ENCODE assay signal across 32 cellular contexts in genomic region chr12:53290661-53291060, GRCh38. TPM values are rescaled to one million over a fixed set of nuclear protein-coding genes. Genes with fewer than 3 reads are reported as not detected.
A peak's percentile ranks its signal among the peaks of the same experiment; 100 is the strongest.
DNase-seq lines count a peak whose midpoint lies in the region; ATAC-seq lines count a peak whose summit lies in the region.
"Had no signal": no experiment of that assay in that cellular context is flagged by ENCODE, and none has a peak within 500 bp of the region (broad histone marks: within the 10 kb centered on the region; RNA-seq: fewer than 3 reads in every experiment).

No MANE protein-coding gene starts in this region.

- peak overlapping the region; percentile 61 for H2AFZ ChIP-seq in GM23248
- H2AFZ ChIP-seq in mesenchymal stem cell (ENCODE audit: low read depth, low read length) = no peak overlapping the region
- H2AFZ ChIP-seq: hepatocyte had no signal

- H3K27ac ChIP-seq in GM23248 = peak overlapping the region; percentile 77
- H3K27ac ChIP-seq in mesenchymal stem cell (ENCODE audit: low read length, poor library complexity, severe bottlenecking) = no peak overlapping the region
- H3K27ac ChIP-seq: BLaER1, body of pancreas, hepatocyte, vagina had no signal

- peak overlapping the region; percentile 42 for H3K4me2 ChIP-seq in GM23248 (ENCODE audit: unreplicated experiment)
- H3K4me2 ChIP-seq in mesenchymal stem cell (ENCODE audit: low read length, poor library complexity, severe bottlenecking) = no peak overlapping the region
- H3K4me2 ChIP-seq: BLaER1, hepatocyte had no signal

- H2AK5ac ChIP-seq in mesenchymal stem cell (ENCODE audit: low read length, severe bottlenecking) = no peak overlapping the region

- H3K36me3 ChIP-seq in GM23248 (ENCODE audit: low read depth) (no peaks in the 10 kb centered on the region), mesenchymal stem cell (ENCODE audit: control insufficient read depth in 1 of 2, insufficient read depth in 2 of 2, low read depth in 1 of 2, low read length in 2 of 2) (peaks cover 16 to 25% of the 10 kb centered on the region in 2 experiments)
- H3K36me3 ChIP-seq: vagina had no signal

- H3K27ac Mint-ChIP-seq in activated T-cell treated with anti-CD3 and anti-CD28 coated beads, Interleukin-2, amount 50 U/mL, for 24 hours = peak overlapping the region; percentile 80
- peak overlapping the region; percentile 77 for H3K27ac Mint-ChIP-seq in activated naive CD8-positive, alpha-beta T cell treated with anti-CD3 and anti-CD28 coated beads for 36 hours
- H3K27ac Mint-ChIP-seq: activated naive CD8-positive, alpha-beta T cell treated with anti-CD3 and anti-CD28 coated beads, Interleukin-2, amount 10 ng/mL, durations not matched to agents 7 days and 5 days; naive thymus-derived CD4-positive, alpha-beta T cell; T-cell had no signal

- H2BK12ac ChIP-seq in mesenchymal stem cell (ENCODE audit: low read length in 2 of 2) = no peak overlapping the region

- H3K9me3 ChIP-seq in GM23248 (ENCODE audit: low read depth) (no peaks in the 10 kb centered on the region), mesenchymal stem cell (ENCODE audit: control insufficient read depth, low read length) (no peaks in the 10 kb centered on the region)
- H3K9me3 ChIP-seq: BLaER1, body of pancreas, vagina had no signal

- H2BK120ac ChIP-seq in mesenchymal stem cell (ENCODE audit: low read depth, low read length) = no peak overlapping the region

- no peak overlapping the region for H4K91ac ChIP-seq in mesenchymal stem cell (ENCODE audit: low read length)

- peaks cover 26% of the 10 kb centered on the region for H3K4me1 ChIP-seq in GM23248 (ENCODE audit: insufficient read depth)
- H3K4me1 ChIP-seq in mesenchymal stem cell (ENCODE audit: control insufficient read depth, insufficient read depth, low read depth, low read length) = peaks cover 9% of the 10 kb centered on the region

- no peak overlapping the region for H2BK5ac ChIP-seq in mesenchymal stem cell (ENCODE audit: low read depth, low read length, poor library complexity, severe bottlenecking)

- H3K4me3 Mint-ChIP-seq in activated T-cell treated with anti-CD3 and anti-CD28 coated beads, Interleukin-2, amount 50 U/mL, for 24 hours = no peak overlapping the region
- no peak overlapping the region for H3K4me3 Mint-ChIP-seq in activated T-cell treated with anti-CD3 and anti-CD28 coated beads, Interleukin-2, amount 50 U/mL, for 4 hours
- no peak overlapping the region for H3K4me3 Mint-ChIP-seq in activated naive CD8-positive, alpha-beta T cell treated with anti-CD3 and anti-CD28 coated beads for 36 hours
- H3K4me3 Mint-ChIP-seq: activated naive CD8-positive, alpha-beta T cell treated with anti-CD3 and anti-CD28 coated beads, Interleukin-2, amount 10 ng/mL, durations not matched to agents 7 days and 5 days; naive thymus-derived CD4-positive, alpha-beta T cell; T-cell had no signal

- no peaks in the 10 kb centered on the region for H3K9me2 ChIP-seq in GM23248 (ENCODE audit: insufficient read depth)

- peaks cover 3% of the 10 kb centered on the region for H3K79me2 ChIP-seq in GM23248 (ENCODE audit: insufficient read depth)

- in situ Hi-C loops in GM23248 (cut with MboI) = no loop called here

- no peaks in the 10 kb centered on the region for H3K27me3 ChIP-seq in GM23248 (replicated peaks; ENCODE audit: insufficient read depth)
- H3K27me3 ChIP-seq in mesenchymal stem cell (ENCODE audit: control insufficient read depth in 1 of 2, insufficient read depth in 1 of 2, low read length in 2 of 2) = no peaks in the 10 kb centered on the region
- H3K27me3 ChIP-seq: BLaER1, body of pancreas, hepatocyte, vagina had no signal

- no peak overlapping the region for H3K14ac ChIP-seq in mesenchymal stem cell (ENCODE audit: low read length in 2 of 2)

- no peaks in the 10 kb centered on the region for H3K9me3 Mint-ChIP-seq in activated T-cell treated with anti-CD3 and anti-CD28 coated beads, Interleukin-2, amount 50 U/mL, for 24 hours
- no peaks in the 10 kb centered on the region for H3K9me3 Mint-ChIP-seq in activated T-cell treated with anti-CD3 and anti-CD28 coated beads, Interleukin-2, amount 50 U/mL, for 4 hours
- no peaks in the 10 kb centered on the region for H3K9me3 Mint-ChIP-seq in activated naive CD8-positive, alpha-beta T cell treated with anti-CD3 and anti-CD28 coated beads for 36 hours
- H3K9me3 Mint-ChIP-seq: activated naive CD8-positive, alpha-beta T cell treated with anti-CD3 and anti-CD28 coated beads, Interleukin-2, amount 10 ng/mL, durations not matched to agents 7 days and 5 days; naive thymus-derived CD4-positive, alpha-beta T cell; T-cell had no signal

- no peak overlapping the region for H2BK15ac ChIP-seq in mesenchymal stem cell (ENCODE audit: low read depth, poor library complexity, severe bottlenecking)

- peaks cover 99% of the 10 kb centered on the region for H3K36me3 Mint-ChIP-seq in activated T-cell treated with anti-CD3 and anti-CD28 coated beads, Interleukin-2, amount 50 U/mL, for 24 hours (ENCODE audit: low read depth)
- no peaks in the 10 kb centered on the region for H3K36me3 Mint-ChIP-seq in activated T-cell treated with anti-CD3 and anti-CD28 coated beads, Interleukin-2, amount 50 U/mL, for 4 hours (ENCODE audit: insufficient read depth)
- H3K36me3 Mint-ChIP-seq in activated naive CD8-positive, alpha-beta T cell treated with anti-CD3 and anti-CD28 coated beads for 36 hours = peaks cover 61% of the 10 kb centered on the region

- ATAC-seq in activated T-cell treated with anti-CD3 and anti-CD28 coated beads, Interleukin-2, amount 50 U/mL, for 4 hours = no peak
- ATAC-seq in GM21381 (IDR thresholded peaks at IDR 0.05; ENCODE audit: unreplicated experiment) (no peak), HG03378 (IDR thresholded peaks at IDR 0.05; ENCODE audit: unreplicated experiment) (no peak)
- ATAC-seq: body of pancreas; GM12878; naive thymus-derived CD4-positive, alpha-beta T cell; T-cell had no signal

- peak; percentile 49 for DNase-seq in activated T-cell treated with anti-CD3 and anti-CD28 coated beads, Interleukin-2, amount 50 U/mL, for 24 hours
- DNase-seq in activated T-cell treated with anti-CD3 and anti-CD28 coated beads, Interleukin-2, amount 50 U/mL, for 4 hours = no peak
- peak; percentile 61 for DNase-seq in GM23248
- no peak for DNase-seq in activated naive CD8-positive, alpha-beta T cell treated with anti-CD3 and anti-CD28 coated beads for 36 hours
- DNase-seq in mesenchymal stem cell = no peak
- no peak for DNase-seq in stimulated activated naive CD4-positive, alpha-beta T cell (lab: John Stamatoyannopoulos, UW)
- DNase-seq: ACHN; activated CD8-positive, alpha-beta memory T cell treated with anti-CD3 and anti-CD28 coated beads, Interleukin-2, amount 50 U/mL, for 48 hours; activated naive CD8-positive, alpha-beta T cell treated with anti-CD3 and anti-CD28 coated beads, Interleukin-2, amount 10 ng/mL, durations not matched to agents 7 days and 5 days; body of pancreas; DMS79; effector CD4-positive, alpha-beta T cell; foreskin melanocyte; Karpas-422; mesendoderm; MV-4-11; naive thymus-derived CD4-positive, alpha-beta T cell; NCI-H146; NCI-H524 treated with DMSO at 0.1 percent for 48 hours; small intestine; stimulated activated naive CD4-positive, alpha-beta T cell treated with Interleukin-2 at 50 U/mL for 16 hours; T-cell had no signal

- H4K20me1 ChIP-seq in GM23248 (ENCODE audit: insufficient read depth) = no peaks in the 10 kb centered on the region
- H4K20me1 ChIP-seq: BLaER1 had no signal

- H3K9ac ChIP-seq in GM23248 = peak overlapping the region; percentile 51
- H3K9ac ChIP-seq in mesenchymal stem cell (ENCODE audit: low read length) = peak overlapping the region; percentile 46
- H3K9ac ChIP-seq: BLaER1 had no signal

- WGBS in GM23248 (ENCODE audit: low coverage in 1 of 2, low lambda C conversion rate in 2 of 2, missing lambda C conversion rate in 2 of 2), 2 experiments = 71 to 74% methylated on average over 9 of the region's 9 CpGs
- WGBS in mesenchymal stem cell = 90% methylated on average over 7 of the region's 9 CpGs

- H3K4me3 ChIP-seq in GM23248 = no peak overlapping the region
- no peak overlapping the region for H3K4me3 ChIP-seq in mesenchymal stem cell (ENCODE audit: insufficient read depth in 1 of 2, low read depth in 1 of 2, low read length in 2 of 2)
- H3K4me3 ChIP-seq: BLaER1, body of pancreas, GM12878, hepatocyte, vagina had no signal

- H3F3A ChIP-seq in GM23248 (ENCODE audit: insufficient read depth) = peaks cover 30% of the 10 kb centered on the region

- peaks cover 3% of the 10 kb centered on the region for H3K79me1 ChIP-seq in mesenchymal stem cell (replicated peaks; ENCODE audit: low read length, poor library complexity, severe bottlenecking)

- no peak overlapping the region for H4K8ac ChIP-seq in mesenchymal stem cell (ENCODE audit: low read length)

- H3K4me1 Mint-ChIP-seq in activated T-cell treated with anti-CD3 and anti-CD28 coated beads, Interleukin-2, amount 50 U/mL, for 24 hours (ENCODE audit: low read depth) = peaks cover 28% of the 10 kb centered on the region
- H3K4me1 Mint-ChIP-seq in activated T-cell treated with anti-CD3 and anti-CD28 coated beads, Interleukin-2, amount 50 U/mL, for 4 hours (ENCODE audit: low read depth) = peaks cover 26% of the 10 kb centered on the region
- peaks cover 28% of the 10 kb centered on the region for H3K4me1 Mint-ChIP-seq in activated naive CD8-positive, alpha-beta T cell treated with anti-CD3 and anti-CD28 coated beads for 36 hours

- no peak overlapping the region for H3K4ac ChIP-seq in mesenchymal stem cell (ENCODE audit: low read depth in 1 of 2, low read length in 2 of 2)

- H3K27me3 Mint-ChIP-seq in activated T-cell treated with anti-CD3 and anti-CD28 coated beads, Interleukin-2, amount 50 U/mL, for 24 hours = no peaks in the 10 kb centered on the region
- H3K27me3 Mint-ChIP-seq in activated T-cell treated with anti-CD3 and anti-CD28 coated beads, Interleukin-2, amount 50 U/mL, for 4 hours (ENCODE audit: low read depth) = no peaks in the 10 kb centered on the region
- H3K27me3 Mint-ChIP-seq in activated naive CD8-positive, alpha-beta T cell treated with anti-CD3 and anti-CD28 coated beads for 36 hours = no peaks in the 10 kb centered on the region
- H3K27me3 Mint-ChIP-seq: activated naive CD8-positive, alpha-beta T cell treated with anti-CD3 and anti-CD28 coated beads, Interleukin-2, amount 10 ng/mL, durations not matched to agents 7 days and 5 days; naive thymus-derived CD4-positive, alpha-beta T cell; T-cell had no signal

- H3K18ac ChIP-seq in mesenchymal stem cell (ENCODE audit: low read depth in 1 of 2, low read length in 2 of 2) = no peak overlapping the region

- H3K23ac ChIP-seq in mesenchymal stem cell (ENCODE audit: low read length in 2 of 2) = no peak overlapping the region

RNA-seq across cellular contexts. Expression of gene PFDN5, which starts 4.7 kb away (rescaled TPM):
- 100 to 1,000 TPM; 393 to 403 (median 400) TPM for total RNA-seq in activated T-cell treated with anti-CD3 and anti-CD28 coated beads, Interleukin-2, amount 50 U/mL, for 4 hours
- total RNA-seq in GM23248 (2014; rRNA removed; shearing (Covaris generic)) = 380 and 393 TPM in 2 replicates
- 609 and 625 TPM in 2 replicates for polyA plus RNA-seq in GM23248 (2016; fragmentation: Nextera tagmentation; extraction: Ambion mirVana)
- total RNA-seq in activated naive CD8-positive, alpha-beta T cell treated with anti-CD3 and anti-CD28 coated beads for 36 hours = 100 to 1,000 TPM; 309 to 321 TPM
- polyA plus RNA-seq in mesenchymal stem cell (2013, experiment 1 of 2) = 447 TPM
- 458 TPM for polyA plus RNA-seq in mesenchymal stem cell (2013, experiment 2 of 2)

RNA-seq across cellular contexts. Expression of gene MYG1, which starts 8.8 kb away (rescaled TPM):
- total RNA-seq in activated T-cell treated with anti-CD3 and anti-CD28 coated beads, Interleukin-2, amount 50 U/mL, for 4 hours = 100 to 1,000 TPM; 121 to 149 (median 128) TPM
- total RNA-seq in GM23248 (2014; rRNA removed; shearing (Covaris generic)) = 39.6 and 48.9 TPM in 2 replicates
- 47.8 and 52.4 TPM in 2 replicates for polyA plus RNA-seq in GM23248 (2016; fragmentation: Nextera tagmentation; extraction: Ambion mirVana)
- 10 to 100 TPM; 73.4 to 79.7 TPM for total RNA-seq in activated naive CD8-positive, alpha-beta T cell treated with anti-CD3 and anti-CD28 coated beads for 36 hours
- polyA plus RNA-seq in mesenchymal stem cell (2013, experiment 1 of 2) = 78.3 TPM
- 77.9 TPM for polyA plus RNA-seq in mesenchymal stem cell (2013, experiment 2 of 2)

RNA-seq across cellular contexts. Expression of gene ESPL1, which starts 22.6 kb away (rescaled TPM):
- 10 to 100 TPM; 19.9 to 21.9 (median 20.0) TPM for total RNA-seq in activated T-cell treated with anti-CD3 and anti-CD28 coated beads, Interleukin-2, amount 50 U/mL, for 4 hours
- 5.6 and 8.5 TPM in 2 replicates for total RNA-seq in GM23248 (2014; rRNA removed; shearing (Covaris generic))
- 2.0 and 3.3 TPM in 2 replicates for polyA plus RNA-seq in GM23248 (2016; fragmentation: Nextera tagmentation; extraction: Ambion mirVana)
- 10 to 100 TPM; 66.3 to 67.7 TPM for total RNA-seq in activated naive CD8-positive, alpha-beta T cell treated with anti-CD3 and anti-CD28 coated beads for 36 hours
- polyA plus RNA-seq in mesenchymal stem cell (2013, experiment 1 of 2) = 1.2 TPM
- polyA plus RNA-seq in mesenchymal stem cell (2013, experiment 2 of 2) = 1.2 TPM
- total RNA-seq: body of pancreas had no signal
- polyA plus RNA-seq: naive thymus-derived CD4-positive, alpha-beta T cell had no signal

RNA-seq across cellular contexts. Expression of gene AAAS, which starts 30.7 kb away (rescaled TPM):
- 10 to 100 TPM; 84.6 to 95.9 (median 91.2) TPM for total RNA-seq in activated T-cell treated with anti-CD3 and anti-CD28 coated beads, Interleukin-2, amount 50 U/mL, for 4 hours
- total RNA-seq in GM23248 (2014; rRNA removed; shearing (Covaris generic)) = 63.4 and 72.0 TPM in 2 replicates
- 46.6 and 49.7 TPM in 2 replicates for polyA plus RNA-seq in GM23248 (2016; fragmentation: Nextera tagmentation; extraction: Ambion mirVana)
- total RNA-seq in activated naive CD8-positive, alpha-beta T cell treated with anti-CD3 and anti-CD28 coated beads for 36 hours = 10 to 100 TPM; 79.9 to 86.4 TPM
- polyA plus RNA-seq in mesenchymal stem cell (2013, experiment 1 of 2) = 33.4 TPM
- 32.3 TPM for polyA plus RNA-seq in mesenchymal stem cell (2013, experiment 2 of 2)

RNA-seq across cellular contexts. Expression of gene SP7, which starts 45.5 kb away (rescaled TPM):
- not detected for total RNA-seq in activated T-cell treated with anti-CD3 and anti-CD28 coated beads, Interleukin-2, amount 50 U/mL, for 4 hours
- not detected in 2 replicates for total RNA-seq in GM23248 (2014; rRNA removed; shearing (Covaris generic))
- polyA plus RNA-seq in GM23248 (2016; fragmentation: Nextera tagmentation; extraction: Ambion mirVana) = not detected in 2 replicates
- not detected for total RNA-seq in activated naive CD8-positive, alpha-beta T cell treated with anti-CD3 and anti-CD28 coated beads for 36 hours
- 0.01 TPM for polyA plus RNA-seq in mesenchymal stem cell (2013, experiment 1 of 2)
- polyA plus RNA-seq in mesenchymal stem cell (2013, experiment 2 of 2) = not detected
- total RNA-seq: activated naive CD8-positive, alpha-beta T cell treated with anti-CD3 and anti-CD28 coated beads, Interleukin-2, amount 10 ng/mL, durations not matched to agents 7 days and 5 days; body of pancreas; cerebellum; GM12878; H4; left lobe of liver; naive thymus-derived CD4-positive, alpha-beta T cell; omental fat pad; vagina had no signal
- polyA plus RNA-seq: small intestine had no signal

Comparison
In these comparisons a context has a peak if more than half of its experiments do, and no peak if none do; other contexts are left out.
1. DNase-seq: peak in activated T-cell treated with anti-CD3 and anti-CD28 coated beads, Interleukin-2, amount 50 U/mL, for 24 hours (single experiment) and GM23248 (single experiment); none in activated T-cell treated with anti-CD3 and anti-CD28 coated beads, Interleukin-2, amount 50 U/mL, for 4 hours (single experiment), activated naive CD8-positive, alpha-beta T cell treated with anti-CD3 and anti-CD28 coated beads for 36 hours (single experiment), mesenchymal stem cell (single experiment) and stimulated activated naive CD4-positive, alpha-beta T cell (0 of 6).